13 cellular contexts compared by ENCODE assay signal in genomic region chr2:42969231-42970150, GRCh38.
DNase-seq lines count a peak whose midpoint lies in the region; ATAC-seq, FAIRE-seq and TF ChIP-seq lines count a peak whose summit lies in the region.
"Had no signal": no experiment of that assay in that cellular context is flagged by ENCODE, and none has a peak within 500 bp of the region (broad histone marks: within the 10 kb centered on the region; RNA-seq: fewer than 3 reads in every experiment).

No MANE protein-coding gene starts in this region.

- POLR2A ChIA-PET in A549 (lab: Yijun Ruan, JAX), result interaction anchor here (2.4 kb wide), 1 partner anchor 257 kb away, joined by 6 read pairs; the partner anchor contains the start of gene ZFP36L2

- no peak overlapping the region for H3K9ac ChIP-seq in colonic mucosa (ENCODE audit: low read depth in 2 of 2, low read length in 2 of 2)

- H3K27ac Mint-ChIP-seq in mesothelial cell of epicardium, result peak overlapping the region; percentile 77
- H3K27ac Mint-ChIP-seq: activated T-helper 2 cell treated with anti-CD3 and anti-CD28 coated beads, Interferon-gamma antibody, Interleukin-2, Interleukin-4, amounts not matched to agents 10 μg/mL and 5 μg/mL and 100 μg/mL, durations not matched to agents 14 hours and 24 hours and 36 hours; CD4-positive, CD25-positive, alpha-beta regulatory T cell had no signal

- 54% methylated on average over 12 of the region's 12 CpGs for WGBS in A549 (ENCODE audit: missing lambda C conversion rate)

- H3K27ac ChIP-seq in A549 (peak overlapping the region in 1 of 2 experiments; percentile 21; a peak in 2 of 6 replicates), colonic mucosa (no peak overlapping the region)

- H3K4me1 ChIP-seq in A549, result peaks cover 10% of the 10 kb centered on the region
- H3K4me1 ChIP-seq in colonic mucosa, result no peaks in the 10 kb centered on the region

- H3K27me3 ChIP-seq in bronchial epithelial cell (ENCODE audit: control insufficient read depth, insufficient read depth, low read length) (no peaks in the 10 kb centered on the region), colonic mucosa (no peaks in the 10 kb centered on the region)

- peaks cover 35% of the 10 kb centered on the region for H3K4me1 Mint-ChIP-seq in mesothelial cell of epicardium
- H3K4me1 Mint-ChIP-seq in activated T-cell treated with anti-CD3 and anti-CD28 coated beads, Interleukin-2, amount 50 U/mL, for 4 hours (ENCODE audit: low read depth), result peaks cover 3% of the 10 kb centered on the region

- no peaks in the 10 kb centered on the region for H3K36me3 Mint-ChIP-seq in mesothelial cell of epicardium
- no peaks in the 10 kb centered on the region for H3K36me3 Mint-ChIP-seq in activated T-cell treated with anti-CD3 and anti-CD28 coated beads, Interleukin-2, amount 50 U/mL, for 4 hours (ENCODE audit: insufficient read depth)
- H3K36me3 Mint-ChIP-seq: CD4-positive, CD25-positive, alpha-beta regulatory T cell had no signal

- ATAC-seq in A549 (peak; percentile 72 to 77), HG03565 (IDR thresholded peaks at IDR 0.05; ENCODE audit: unreplicated experiment) (no peak)
- no peak for ATAC-seq in activated CD4-positive, CD25-positive, alpha-beta regulatory T cell treated with anti-CD3 and anti-CD28 coated beads, Interleukin-2, amount 50 U/mL, for 24 hours
- no peak for ATAC-seq in activated T-cell treated with anti-CD3 and anti-CD28 coated beads, Interleukin-2, amount 50 U/mL, for 4 hours

- CTCF ChIA-PET in A549 (lab: Yijun Ruan, JAX), result interaction anchor here (0.6 to 11.6 kb wide), 9 partner anchors 9 to 515 kb away, joined by 3 to 253 read pairs (median 6); partner anchors contain the start of gene ZFP36L2

- H3K36me3 ChIP-seq in bronchial epithelial cell (ENCODE audit: control insufficient read depth, insufficient read depth, low read length), result no peaks in the 10 kb centered on the region
- no peaks in the 10 kb centered on the region for H3K36me3 ChIP-seq in colonic mucosa

- no peak for TF ChIP-seq CTCF in A549 (IDR thresholded peaks at IDR 0.05)
- TF ChIP-seq CTCF in bronchial epithelial cell (IDR thresholded peaks at IDR 0.05; ENCODE audit: insufficient read depth, low read length, severe bottlenecking), result no peak
- TF ChIP-seq CTCF in mesothelial cell of epicardium (IDR thresholded peaks at IDR 0.05; ENCODE audit: unreplicated experiment), result no peak
- no peak for TF ChIP-seq CTCF in colonic mucosa (IDR thresholded peaks at IDR 0.05)

- H3K4me2 ChIP-seq in A549, result 0 out of 3 replicates have a peak overlapping the region, but pooled peaks have one; percentile 19

- no peaks in the 10 kb centered on the region for H3K9me3 Mint-ChIP-seq in mesothelial cell of epicardium
- H3K9me3 Mint-ChIP-seq in activated T-cell treated with anti-CD3 and anti-CD28 coated beads, Interleukin-2, amount 50 U/mL, for 4 hours, result no peaks in the 10 kb centered on the region
- H3K9me3 Mint-ChIP-seq: activated T-helper 2 cell treated with anti-CD3 and anti-CD28 coated beads, Interferon-gamma antibody, Interleukin-2, Interleukin-4, amounts not matched to agents 10 μg/mL and 5 μg/mL and 100 μg/mL, durations not matched to agents 14 hours and 24 hours and 36 hours; CD4-positive, CD25-positive, alpha-beta regulatory T cell had no signal

- DNase-seq in A549 (ENCODE audit: low read depth in 1 of 2, low spot score in 1 of 2) (peak in 1 of 2 experiments; percentile 42), HS-5 (ENCODE audit: low read depth) (peak; percentile 97), bronchial epithelial cell (ENCODE audit: low read depth) (peak; percentile 89), mesothelial cell of epicardium (ENCODE audit: low spot score in 2 of 2, unreplicated experiment in 2 of 2) (no peak), colonic mucosa (no peak)
- no peak for DNase-seq in activated T-cell treated with anti-CD3 and anti-CD28 coated beads, Interleukin-2, amount 50 U/mL, for 4 hours
- DNase-seq: CD4-positive, CD25-positive, alpha-beta regulatory T cell; NCI-H1048; OCI-M1 had no signal

- FAIRE-seq in A549 (lab: Jason Lieb, UNC) (no peak), bronchial epithelial cell (lab: Jason Lieb, UNC) (peak; percentile 13)
- FAIRE-seq: GM12891 had no signal

- no peak for TF ChIP-seq RAD21 in A549 (conservative IDR thresholded peaks at IDR 0.05 in 1 of 2, IDR thresholded peaks at IDR 0.05 in 1 of 2)

- H3K4me3 Mint-ChIP-seq in mesothelial cell of epicardium, result no peak overlapping the region
- H3K4me3 Mint-ChIP-seq in activated T-cell treated with anti-CD3 and anti-CD28 coated beads, Interleukin-2, amount 50 U/mL, for 4 hours, result no peak overlapping the region
- H3K4me3 Mint-ChIP-seq: CD4-positive, CD25-positive, alpha-beta regulatory T cell had no signal

- intact Hi-C loops in colonic mucosa (cut with DNase I), result no loop called here

- H3K27me3 Mint-ChIP-seq in mesothelial cell of epicardium (ENCODE audit: low read depth), result no peaks in the 10 kb centered on the region
- H3K27me3 Mint-ChIP-seq in activated T-cell treated with anti-CD3 and anti-CD28 coated beads, Interleukin-2, amount 50 U/mL, for 4 hours (ENCODE audit: low read depth), result peaks cover 2% of the 10 kb centered on the region
- H3K27me3 Mint-ChIP-seq: CD4-positive, CD25-positive, alpha-beta regulatory T cell had no signal

- no peak for TF ChIP-seq POLR2A in A549 (IDR thresholded peaks at IDR 0.05; ENCODE audit: low read length)

- H3K9me3 ChIP-seq in A549 (no peaks in the 10 kb centered on the region), colonic mucosa (no peaks in the 10 kb centered on the region)

- no peak overlapping the region for H3K4me3 ChIP-seq in A549
- no peak overlapping the region for H3K4me3 ChIP-seq in bronchial epithelial cell (ENCODE audit: low read depth, low read length)
- H3K4me3 ChIP-seq in colonic mucosa, result no peak overlapping the region

- TF ChIP-seq EP300 in A549 (IDR thresholded peaks at IDR 0.05), result no peak

TF ChIP-seq in A549, 52 proteins besides CTCF, POLR2A, EP300 and RAD21:
- no peak for TF ChIP-seq JUN (IDR thresholded peaks at IDR 0.05)
- TF ChIP-seq HOXB13 (CRISPR knock-in tag; IDR thresholded peaks at IDR 0.05; ENCODE audit: low read depth), result no peak
- no peak for TF ChIP-seq BHLHE40 (IDR thresholded peaks at IDR 0.05; ENCODE audit: low read depth, low read length)
- no peak for TF ChIP-seq CHD2 (IDR thresholded peaks at IDR 0.05; ENCODE audit: low read length, partially characterized antibody)
- no peak for TF ChIP-seq RNF2 (IDR thresholded peaks at IDR 0.05; ENCODE audit: borderline replicate concordance, low read depth)
- TF ChIP-seq MAFK (IDR thresholded peaks at IDR 0.05; ENCODE audit: partially characterized antibody), result no peak
- no peak for TF ChIP-seq NR3C1 (IDR thresholded peaks at IDR 0.05)
- no peak for TF ChIP-seq EHMT2 (IDR thresholded peaks at IDR 0.05; ENCODE audit: low read depth)
- TF ChIP-seq RARB (CRISPR knock-in tag; IDR thresholded peaks at IDR 0.05), result no peak
- no peak for TF ChIP-seq ZFP36 (IDR thresholded peaks at IDR 0.05; ENCODE audit: borderline replicate concordance, partially characterized antibody)
- TF ChIP-seq ZNF302 (CRISPR knock-in tag; IDR thresholded peaks at IDR 0.05), result no peak
- no peak for TF ChIP-seq E2F6 (IDR thresholded peaks at IDR 0.05; ENCODE audit: borderline replicate concordance, low read depth)
- no peak for TF ChIP-seq ESRRA (IDR thresholded peaks at IDR 0.05; ENCODE audit: borderline replicate concordance, low read length)
- no peak for TF ChIP-seq CEBPB (IDR thresholded peaks at IDR 0.05)
- no peak for TF ChIP-seq HOXB5 (CRISPR knock-in tag; IDR thresholded peaks at IDR 0.05)
- TF ChIP-seq ZC3H11A (IDR thresholded peaks at IDR 0.05), result no peak
- TF ChIP-seq KDM5A (IDR thresholded peaks at IDR 0.05), result no peak
- no peak for TF ChIP-seq FOSB (CRISPR knock-in tag; IDR thresholded peaks at IDR 0.05)

Comparison
In these comparisons a context has a peak if more than half of its experiments do, and no peak if none do; other contexts are left out.
1. ATAC-seq: peak in A549 (2 of 2); none in activated CD4-positive, CD25-positive, alpha-beta regulatory T cell treated with anti-CD3 and anti-CD28 coated beads, Interleukin-2, amount 50 U/mL, for 24 hours (0 of 2), HG03565 (single experiment) and activated T-cell treated with anti-CD3 and anti-CD28 coated beads, Interleukin-2, amount 50 U/mL, for 4 hours (0 of 2).
2. DNase-seq: peak in HS-5 (single experiment) and bronchial epithelial cell (single experiment); none in mesothelial cell of epicardium (0 of 2), colonic mucosa (single experiment) and activated T-cell treated with anti-CD3 and anti-CD28 coated beads, Interleukin-2, amount 50 U/mL, for 4 hours (single experiment).